Comparison of ENCODE assay signal across 8 cellular contexts in the genomic region with DNA sequence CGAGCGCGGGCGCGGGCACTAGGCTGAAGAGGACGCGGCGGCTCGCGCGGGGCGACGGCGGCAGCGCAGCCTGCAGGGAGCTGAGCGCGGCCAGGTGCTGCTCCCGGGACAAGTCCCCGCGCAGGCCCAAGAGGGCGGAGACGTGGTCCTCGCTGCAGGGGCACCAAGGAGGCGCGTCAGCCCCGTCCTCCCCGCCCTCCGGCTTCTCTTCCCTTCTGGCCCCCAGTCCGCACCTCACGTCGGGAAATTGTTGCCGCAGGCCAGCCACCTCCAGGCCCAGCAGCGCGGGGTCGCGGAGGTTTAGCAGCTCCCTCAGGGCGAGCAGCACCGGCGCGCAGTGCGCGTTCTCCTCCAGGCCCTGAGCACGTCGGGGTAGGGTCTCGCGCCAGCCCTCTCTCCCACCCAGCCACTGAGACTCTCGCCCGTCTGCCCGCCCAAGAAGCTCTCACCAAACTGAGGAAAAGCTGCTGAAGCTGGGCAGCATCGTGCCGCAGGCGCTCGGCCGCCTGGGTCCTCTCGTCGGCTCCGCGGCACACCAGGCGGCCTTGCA. TPM values are rescaled to one million over a fixed set of nuclear protein-coding genes. Genes with fewer than 3 reads are reported as not detected.
DNase-seq lines count a peak whose midpoint lies in the region; ATAC-seq and TF ChIP-seq lines count a peak whose summit lies in the region.

No MANE protein-coding gene starts in this region.

- no peaks in the 10 kb centered on the region for H3K9me3 Mint-ChIP-seq in Caco-2 (ENCODE audit: unreplicated experiment)
- no peaks in the 10 kb centered on the region for H3K9me3 Mint-ChIP-seq in activated naive CD8-positive, alpha-beta T cell (ENCODE audit: low read depth)
- no peaks in the 10 kb centered on the region for H3K9me3 Mint-ChIP-seq in stimulated activated naive CD8-positive, alpha-beta T cell treated with anti-CD3 and anti-CD28 coated beads, Interleukin-15, amount 100 ng/mL, for 72 hours

- H3K27me3 ChIP-seq in Caco-2 (replicated peaks; ENCODE audit: control insufficient read depth, insufficient read depth, low read length) (no peaks in the 10 kb centered on the region), iPS-20b (ENCODE audit: insufficient read depth, low read length) (peaks cover 34% of the 10 kb centered on the region)

- no peak overlapping the region for H3K27ac ChIP-seq in iPS-20b (ENCODE audit: low read length)

- H3K36me3 ChIP-seq in Caco-2 (ENCODE audit: control insufficient read depth, insufficient read depth, low read length) (no peaks in the 10 kb centered on the region), iPS-20b (ENCODE audit: insufficient read depth, low read depth, low read length) (no peaks in the 10 kb centered on the region)

- CTCF ChIA-PET in Caco-2 (lab: Charles Lee), result interaction anchor here (0.5 to 3.2 kb wide), 15 partner anchors 9 to 230 kb away, joined by 3 to 39 read pairs (median 6); a partner anchor contains a TSS

- H3K4me1 ChIP-seq in Caco-2 (peaks cover 40% of the 10 kb centered on the region), iPS-20b (ENCODE audit: insufficient read depth, low read length) (peaks cover 3% of the 10 kb centered on the region; the same call in 1 of the 2 replicates)

- TF ChIP-seq CTCF in Caco-2 (IDR thresholded peaks at IDR 0.05; ENCODE audit: insufficient read depth in 1 of 2, low read depth in 1 of 2, low read length in 1 of 2, severe bottlenecking in 1 of 2, unreplicated experiment in 1 of 2), result no peak

- H3K4me1 Mint-ChIP-seq in Caco-2 (ENCODE audit: low read depth, unreplicated experiment), result peaks cover 7% of the 10 kb centered on the region
- peaks cover 10% of the 10 kb centered on the region for H3K4me1 Mint-ChIP-seq in activated naive CD8-positive, alpha-beta T cell (ENCODE audit: low read depth)
- peaks cover 15% of the 10 kb centered on the region for H3K4me1 Mint-ChIP-seq in stimulated activated naive CD8-positive, alpha-beta T cell treated with anti-CD3 and anti-CD28 coated beads, Interleukin-15, amount 100 ng/mL, for 72 hours

- no TSS peak for BruUV-seq in Caco-2 (replicated peaks; lab: Mats Ljungman, UMichigan)

- POLR2A ChIA-PET in Caco-2 (lab: Charles Lee), result interaction anchor here (0.6 to 3.1 kb wide), 3 partner anchors 14 to 150 kb away, joined by 3 to 10 read pairs (median 5); a partner anchor contains a TSS

- H3K4me3 ChIP-seq in Caco-2 (ENCODE audit: low read depth, low read length) (peak overlapping the region; percentile 90), iPS-20b (ENCODE audit: low read length) (peak overlapping the region; percentile 84; the same call in 1 of the 2 replicates)

- peaks cover 8% of the 10 kb centered on the region for H3K36me3 Mint-ChIP-seq in Caco-2 (ENCODE audit: insufficient read depth, unreplicated experiment)
- no peaks in the 10 kb centered on the region for H3K36me3 Mint-ChIP-seq in activated naive CD8-positive, alpha-beta T cell

- H3K4me3 Mint-ChIP-seq in Caco-2 (ENCODE audit: unreplicated experiment), result no peak overlapping the region
- H3K4me3 Mint-ChIP-seq in activated naive CD8-positive, alpha-beta T cell, result peak overlapping the region; percentile 90
- no peak overlapping the region for H3K4me3 Mint-ChIP-seq in stimulated activated naive CD8-positive, alpha-beta T cell treated with anti-CD3 and anti-CD28 coated beads, Interleukin-15, amount 100 ng/mL, for 72 hours

- H3K9me3 ChIP-seq in Caco-2 (no peaks in the 10 kb centered on the region), iPS-20b (ENCODE audit: insufficient read depth, low read depth, low read length) (no peaks in the 10 kb centered on the region)

- DNase-seq in Caco-2, result peak in 1 of 2 experiments; percentile 62
- no peak for DNase-seq in stimulated activated naive CD8-positive, alpha-beta T cell treated with anti-CD3 and anti-CD28 coated beads, Interleukin-15, amount 100 ng/mL, for 72 hours
- DNase-seq in RKO (ENCODE audit: low spot score), result no peak
- DNase-seq in hepatic stellate cell (ENCODE audit: low spot score), result no peak

- no peak overlapping the region for H3K27ac Mint-ChIP-seq in Caco-2 (ENCODE audit: unreplicated experiment)
- no peak overlapping the region for H3K27ac Mint-ChIP-seq in activated naive CD8-positive, alpha-beta T cell
- H3K27ac Mint-ChIP-seq in stimulated activated naive CD8-positive, alpha-beta T cell treated with anti-CD3 and anti-CD28 coated beads, Interleukin-15, amount 100 ng/mL, for 72 hours, result no peak overlapping the region

- no peak overlapping the region for H3K9ac ChIP-seq in iPS-20b (ENCODE audit: low read depth, low read length)

- H3K27me3 Mint-ChIP-seq in Caco-2 (ENCODE audit: insufficient read depth, unreplicated experiment), result peaks cover 3% of the 10 kb centered on the region
- H3K27me3 Mint-ChIP-seq in activated naive CD8-positive, alpha-beta T cell, result peaks cover 1% of the 10 kb centered on the region
- peaks cover 29% of the 10 kb centered on the region for H3K27me3 Mint-ChIP-seq in stimulated activated naive CD8-positive, alpha-beta T cell treated with anti-CD3 and anti-CD28 coated beads, Interleukin-15, amount 100 ng/mL, for 72 hours

- peak; percentile 7 for ATAC-seq in HG02759 (IDR thresholded peaks at IDR 0.05; ENCODE audit: unreplicated experiment)
- ATAC-seq in stimulated activated naive CD8-positive, alpha-beta T cell treated with anti-CD3 and anti-CD28 coated beads, Interleukin-15, amount 100 ng/mL, for 72 hours, result peak; percentile 16
- no peak for ATAC-seq in GM19455 (IDR thresholded peaks at IDR 0.05; ENCODE audit: unreplicated experiment)

- intact Hi-C loops in Caco-2 (cut with micrococcal nuclease; ENCODE audit: unreplicated experiment), result loop anchor here (1.0 to 2.0 kb wide), 6 partner anchors 15 to 238 kb away; a partner anchor contains a TSS

RNA-seq across cellular contexts. Expression of a gene that starts 0.8 kb away (rescaled TPM):
- 22.2 and 28.6 TPM in 2 replicates for total RNA-seq in Caco-2 (2022)

RNA-seq across cellular contexts. Expression of a gene that starts 5.4 kb away (rescaled TPM):
- total RNA-seq in Caco-2 (2022), result 0.61 and 0.72 TPM in 2 replicates

RNA-seq across cellular contexts. Expression of a gene that starts 7.4 kb away (rescaled TPM):
- total RNA-seq in Caco-2 (2022), result 113 and 115 TPM in 2 replicates

RNA-seq across cellular contexts. Expression of a gene that starts 14.2 kb away (rescaled TPM):
- 17.4 and 22.4 TPM in 2 replicates for total RNA-seq in Caco-2 (2022)

RNA-seq across cellular contexts. Expression of a gene that starts 14.4 kb away (rescaled TPM):
- total RNA-seq in Caco-2 (2022), result 27.8 and 28.7 TPM in 2 replicates
